ENCODE assay signal across 34 cellular contexts in genomic region chr7:130305677-130306076, GRCh38. TPM values are rescaled to one million over a fixed set of nuclear protein-coding genes. Genes with fewer than 3 reads are reported as not detected.
"Had no signal": no experiment of that assay in that cellular context is flagged by ENCODE, and none has a peak within 500 bp of the region (broad histone marks: within the 10 kb centered on the region; RNA-seq: fewer than 3 reads in every experiment).

No MANE protein-coding gene starts in this region.

- H3K9me3 ChIP-seq: Peyer's patch, SJSA1 had no signal

- H3K36me3 ChIP-seq: Peyer's patch, WERI-Rb-1 had no signal

- H3K4me1 ChIP-seq: Peyer's patch had no signal

- H3K4me2 ChIP-seq: KMS-11 had no signal

- DNase-seq: activated CD4-positive, alpha-beta memory T cell treated with anti-CD3 and anti-CD28 coated beads, Interleukin-2, amount 10 ng/mL, durations not matched to agents 7 days and 5 days; activated CD4-positive, alpha-beta T cell treated with anti-CD3 and anti-CD28 coated beads for 1 hour; activated CD4-positive, alpha-beta T cell treated with anti-CD3 and anti-CD28 coated beads for 48 hours; activated CD4-positive, CD25-positive, alpha-beta regulatory T cell; activated CD8-positive, alpha-beta memory T cell treated with anti-CD3 and anti-CD28 coated beads for 24 hours; activated CD8-positive, alpha-beta memory T cell treated with anti-CD3 and anti-CD28 coated beads, Interleukin-2, amount 10 ng/mL, durations not matched to agents 7 days and 5 days; activated CD8-positive, alpha-beta memory T cell treated with anti-CD3 and anti-CD28 coated beads, Interleukin-2, amount 50 U/mL, for 48 hours; activated effector memory CD4-positive, alpha-beta T cell treated with Interleukin-2 at 50 U/mL for 16 hours; activated naive CD4-positive, alpha-beta T cell treated with anti-CD3 and anti-CD28 coated beads, Interleukin-2, amount 10 ng/mL, durations not matched to agents 7 days and 5 days; activated naive CD8-positive, alpha-beta T cell treated with anti-CD3 and anti-CD28 coated beads, Interleukin-2, amount 50 U/mL, for 24 hours; activated T-cell treated with anti-CD3 and anti-CD28 coated beads, Interleukin-2, amount 50 U/mL, for 48 hours; anterior cingulate cortex; brain microvascular endothelial cell; MM.1S; MV-4-11; NCI-H1694 treated with DMSO at 0.1 percent for 48 hours; NCI-H2029; NCI-H345; NCI-H524 treated with DMSO at 0.1 percent for 48 hours; NCI-H748 treated with DMSO at 0.1 percent for 48 hours; NK-92 treated with Interleukin-12 subunit alpha and Interleukin-12 subunit beta, amount 100 ng/mL, for 24 hours; PC-3; Peyer's patch; RPMI8226; SHP77 treated with DMSO at 0.1 percent for 48 hours; T1000; WERI-Rb-1 had no signal

- H3K4me3 ChIP-seq: Peyer's patch, SJSA1 had no signal

- H3K27me3 Mint-ChIP-seq: activated naive CD8-positive, alpha-beta T cell; activated naive CD8-positive, alpha-beta T cell treated with anti-CD3 and anti-CD28 coated beads, Interleukin-2, amount 50 U/mL, for 24 hours had no signal

- ATAC-seq: activated CD8-positive, alpha-beta memory T cell treated with anti-CD3 and anti-CD28 coated beads, Interleukin-2, amount 10 ng/mL, durations not matched to agents 7 days and 5 days; activated naive CD8-positive, alpha-beta T cell treated with anti-CD3 and anti-CD28 coated beads, Interleukin-2, amount 50 U/mL, for 24 hours; PC-3 had no signal

- H3K4me1 Mint-ChIP-seq: activated CD4-positive, alpha-beta memory T cell treated with anti-CD3 and anti-CD28 coated beads, Interleukin-2, amount 10 ng/mL, durations not matched to agents 7 days and 5 days; activated naive CD4-positive, alpha-beta T cell treated with anti-CD3 and anti-CD28 coated beads, Interleukin-2, amount 10 ng/mL, durations not matched to agents 7 days and 5 days; activated naive CD8-positive, alpha-beta T cell treated with anti-CD3 and anti-CD28 coated beads, Interleukin-2, amount 50 U/mL, for 24 hours had no signal

- H3K27me3 ChIP-seq: brain microvascular endothelial cell, Peyer's patch, SJSA1 had no signal

- H3K27ac ChIP-seq: brain microvascular endothelial cell, KMS-11, Peyer's patch, SJSA1, WERI-Rb-1 had no signal

- H3K9ac ChIP-seq: KMS-11 had no signal

- H3K9me3 Mint-ChIP-seq: activated CD4-positive, alpha-beta memory T cell treated with anti-CD3 and anti-CD28 coated beads, Interleukin-2, amount 10 ng/mL, durations not matched to agents 7 days and 5 days; activated naive CD4-positive, alpha-beta T cell treated with anti-CD3 and anti-CD28 coated beads, Interleukin-2, amount 10 ng/mL, durations not matched to agents 7 days and 5 days; activated naive CD8-positive, alpha-beta T cell treated with anti-CD3 and anti-CD28 coated beads, Interleukin-2, amount 50 U/mL, for 24 hours had no signal

- H3K4me3 Mint-ChIP-seq: activated CD4-positive, alpha-beta memory T cell treated with anti-CD3 and anti-CD28 coated beads, Interleukin-2, amount 10 ng/mL, durations not matched to agents 7 days and 5 days; activated CD8-positive, alpha-beta memory T cell treated with anti-CD3 and anti-CD28 coated beads, Interleukin-2, amount 10 ng/mL, durations not matched to agents 7 days and 5 days; activated naive CD4-positive, alpha-beta T cell treated with anti-CD3 and anti-CD28 coated beads, Interleukin-2, amount 10 ng/mL, durations not matched to agents 7 days and 5 days; activated naive CD8-positive, alpha-beta T cell; activated naive CD8-positive, alpha-beta T cell treated with anti-CD3 and anti-CD28 coated beads, Interleukin-2, amount 50 U/mL, for 24 hours had no signal

- H3K27ac Mint-ChIP-seq: activated CD4-positive, alpha-beta memory T cell treated with anti-CD3 and anti-CD28 coated beads, Interleukin-2, amount 10 ng/mL, durations not matched to agents 7 days and 5 days; activated CD8-positive, alpha-beta memory T cell treated with anti-CD3 and anti-CD28 coated beads, Interleukin-2, amount 10 ng/mL, durations not matched to agents 7 days and 5 days; activated naive CD4-positive, alpha-beta T cell treated with anti-CD3 and anti-CD28 coated beads, Interleukin-2, amount 10 ng/mL, durations not matched to agents 7 days and 5 days; activated naive CD8-positive, alpha-beta T cell; activated naive CD8-positive, alpha-beta T cell treated with anti-CD3 and anti-CD28 coated beads, Interleukin-2, amount 50 U/mL, for 24 hours had no signal

- H3K36me3 Mint-ChIP-seq: activated CD8-positive, alpha-beta memory T cell treated with anti-CD3 and anti-CD28 coated beads, Interleukin-2, amount 10 ng/mL, durations not matched to agents 7 days and 5 days; activated naive CD4-positive, alpha-beta T cell treated with anti-CD3 and anti-CD28 coated beads, Interleukin-2, amount 10 ng/mL, durations not matched to agents 7 days and 5 days; activated naive CD8-positive, alpha-beta T cell had no signal

RNA-seq across cellular contexts. Expression of gene CPA4, which starts 12.7 kb away (rescaled TPM):
- total RNA-seq: activated CD4-positive, alpha-beta memory T cell treated with anti-CD3 and anti-CD28 coated beads, Interleukin-2, amount 10 ng/mL, durations not matched to agents 7 days and 5 days; activated CD8-positive, alpha-beta memory T cell treated with anti-CD3 and anti-CD28 coated beads, Interleukin-2, amount 10 ng/mL, durations not matched to agents 7 days and 5 days; Peyer's patch; T-helper 1 cell treated with Interleukin-12 subunit alpha and Interleukin-12 subunit beta and Interleukin-4 antibody, amounts not matched to agents 30 ng/mL and 1 ng/mL, for 36 hours; T-helper 2 cell treated with Interferon-gamma antibody and Interleukin-4, amounts not matched to agents 100 ng/mL and 5 ng/mL, for 36 hours had no signal

RNA-seq across cellular contexts. Expression of gene CPA5, which starts 38.9 kb away (rescaled TPM):
- total RNA-seq: activated CD4-positive, alpha-beta memory T cell treated with anti-CD3 and anti-CD28 coated beads, Interleukin-2, amount 10 ng/mL, durations not matched to agents 7 days and 5 days; NCI-H460; PC-3; Peyer's patch had no signal

RNA-seq across cellular contexts. Expression of gene CPA2, which starts 39.0 kb away (rescaled TPM):
- total RNA-seq: activated CD4-positive, alpha-beta memory T cell treated with anti-CD3 and anti-CD28 coated beads, Interleukin-2, amount 10 ng/mL, durations not matched to agents 7 days and 5 days; activated CD8-positive, alpha-beta memory T cell treated with anti-CD3 and anti-CD28 coated beads, Interleukin-2, amount 10 ng/mL, durations not matched to agents 7 days and 5 days; LHCN-M2; PC-3; SJSA1; T-helper 1 cell treated with Interleukin-12 subunit alpha and Interleukin-12 subunit beta and Interleukin-4 antibody, amounts not matched to agents 30 ng/mL and 1 ng/mL, for 36 hours; T-helper 2 cell treated with Interferon-gamma antibody and Interleukin-4, amounts not matched to agents 100 ng/mL and 5 ng/mL, for 36 hours had no signal
